In genomic region chr16:57264950-57265371, GRCh38 we compare ENCODE assay signal across 16 cellular contexts. TPM values are rescaled to one million over a fixed set of nuclear protein-coding genes. Genes with fewer than 3 reads are reported as not detected.
A peak's percentile ranks its signal among the peaks of the same experiment; 100 is the strongest.
DNase-seq lines count a peak whose midpoint lies in the region; ATAC-seq and TF ChIP-seq lines count a peak whose summit lies in the region.
"Had no signal": no experiment of that assay in that cellular context is flagged by ENCODE, and none has a peak within 500 bp of the region (broad histone marks: within the 10 kb centered on the region; RNA-seq: fewer than 3 reads in every experiment).

No MANE protein-coding gene starts in this region.

- BruUV-seq in A673 (replicated peaks; lab: Mats Ljungman, UMichigan) = no TSS peak

- no peaks in the 10 kb centered on the region for H3K79me1 ChIP-seq in mesenchymal stem cell (replicated peaks; ENCODE audit: low read length, poor library complexity, severe bottlenecking)

- no peak overlapping the region for H4K91ac ChIP-seq in mesenchymal stem cell (ENCODE audit: low read length)

- H3K23ac ChIP-seq in mesenchymal stem cell (ENCODE audit: low read length in 2 of 2) = no peak overlapping the region

- no peak overlapping the region for H2AFZ ChIP-seq in mesenchymal stem cell (ENCODE audit: low read depth, low read length)
- H2AFZ ChIP-seq: GM23248 had no signal

- no peak overlapping the region for H3K4ac ChIP-seq in mesenchymal stem cell (ENCODE audit: low read depth in 1 of 2, low read length in 2 of 2)

- no peak overlapping the region for H3K4me2 ChIP-seq in mesenchymal stem cell (ENCODE audit: low read length, poor library complexity, severe bottlenecking)

- H3K18ac ChIP-seq in mesenchymal stem cell (ENCODE audit: low read depth in 1 of 2, low read length in 2 of 2) = no peak overlapping the region

- peak overlapping the region in 1 of 2 experiments; percentile 79 for H3K14ac ChIP-seq in mesenchymal stem cell (ENCODE audit: low read length in 2 of 2)

- peak; percentile 6 for DNase-seq in activated CD4-positive, alpha-beta T cell treated with anti-CD3 and anti-CD28 coated beads, Interleukin-2, amount 50 U/mL, for 1 hour
- no peak for DNase-seq in activated CD4-positive, alpha-beta T cell treated with anti-CD3 and anti-CD28 coated beads for 4 hours
- no peak for DNase-seq in mesenchymal stem cell
- peak; percentile 72 for DNase-seq in transverse colon
- DNase-seq in A673 (ENCODE audit: low spot score) = no peak
- DNase-seq in putamen (ENCODE audit: low spot score) = no peak
- DNase-seq: activated CD4-positive, alpha-beta T cell treated with anti-CD3 and anti-CD28 coated beads, Interleukin-2, amount 50 U/mL, for 48 hours; activated gamma-delta T cell treated with Interleukin-2 at 50 U/mL for 16 hours; DMS53; GM23248; naive B cell had no signal

- H2BK5ac ChIP-seq in mesenchymal stem cell (ENCODE audit: low read depth, low read length, poor library complexity, severe bottlenecking) = no peak overlapping the region

- H3K4me1 ChIP-seq in mesenchymal stem cell (ENCODE audit: control insufficient read depth, insufficient read depth, low read depth, low read length) (peaks cover 24% of the 10 kb centered on the region), transverse colon (peaks cover 8 to 50% (median 29%) of the 10 kb centered on the region in 4 donors), A673 (ENCODE audit: insufficient read depth, low read length, poor library complexity, severe bottlenecking) (peaks cover 8% of the 10 kb centered on the region)

- 92% methylated on average over 10 of the region's 11 CpGs for WGBS in mesenchymal stem cell
- WGBS in transverse colon (ENCODE audit: low coverage in 1 of 2), 2 donors = 40 to 44% methylated on average over 1 to 11 of the region's 11 CpGs

- peak; percentile 23 for TF ChIP-seq POLR2A in transverse colon (IDR thresholded peaks at IDR 0.05)

- peak overlapping the region; percentile 76 for H2AK5ac ChIP-seq in mesenchymal stem cell (ENCODE audit: low read length, severe bottlenecking)

- no peak overlapping the region for H2BK15ac ChIP-seq in mesenchymal stem cell (ENCODE audit: low read depth, poor library complexity, severe bottlenecking)

- intact Hi-C loops in transverse colon (cut with DNase I; ENCODE audit: low total_unique reads) (no loop called here), A673 (cut with micrococcal nuclease; ENCODE audit: unreplicated experiment) (no loop called here)

- H2BK120ac ChIP-seq in mesenchymal stem cell (ENCODE audit: low read depth, low read length) = no peak overlapping the region

- H2BK12ac ChIP-seq in mesenchymal stem cell (ENCODE audit: low read length in 2 of 2) = no peak overlapping the region

- H3K36me3 ChIP-seq in mesenchymal stem cell (ENCODE audit: control insufficient read depth in 1 of 2, insufficient read depth in 2 of 2, low read depth in 1 of 2, low read length in 2 of 2) = no peaks in the 10 kb centered on the region
- no peaks in the 10 kb centered on the region for H3K36me3 ChIP-seq in transverse colon
- no peaks in the 10 kb centered on the region for H3K36me3 ChIP-seq in A673 (ENCODE audit: insufficient read depth, low read length, poor library complexity, severe bottlenecking)
- H3K36me3 ChIP-seq: cardiac muscle cell, tibial artery had no signal

- no peak for ATAC-seq in GM21515 (IDR thresholded peaks at IDR 0.05; ENCODE audit: unreplicated experiment)
- ATAC-seq: sciatic nerve had no signal

- no peak overlapping the region for H3K4me3 ChIP-seq in mesenchymal stem cell (ENCODE audit: insufficient read depth in 1 of 2, low read depth in 1 of 2, low read length in 2 of 2)
- no peak overlapping the region for H3K4me3 ChIP-seq in transverse colon
- no peak overlapping the region for H3K4me3 ChIP-seq in A673 (ENCODE audit: low read depth, low read length, poor library complexity, severe bottlenecking)
- H3K4me3 ChIP-seq: cardiac muscle cell, GM23248, tibial artery had no signal

- TF ChIP-seq EP300 in transverse colon (IDR thresholded peaks at IDR 0.05; ENCODE audit: low read depth) = no peak

- no peak overlapping the region for H3K9ac ChIP-seq in mesenchymal stem cell (ENCODE audit: low read length)
- H3K9ac ChIP-seq: GM23248 had no signal

- no peak overlapping the region for H4K8ac ChIP-seq in mesenchymal stem cell (ENCODE audit: low read length)

- in situ Hi-C loops in transverse colon (cut with MboI; ENCODE audit: low pct_ligation_motif_present in 1 of 4, low pct_unique_long_range_greater_than_20kb in 1 of 4, low sequenced_read_pairs in 3 of 4) = no loop called here

- peaks cover 0 to 17% of the 10 kb centered on the region in 2 experiments for H3K27me3 ChIP-seq in mesenchymal stem cell (ENCODE audit: control insufficient read depth in 1 of 2, insufficient read depth in 1 of 2, low read length in 2 of 2)
- H3K27me3 ChIP-seq in transverse colon = no peaks in the 10 kb centered on the region
- H3K27me3 ChIP-seq in A673 (replicated peaks; ENCODE audit: insufficient read depth, low read depth, low read length, poor library complexity) = no peaks in the 10 kb centered on the region
- H3K27me3 ChIP-seq: cardiac muscle cell, tibial artery had no signal

- CTCF ChIA-PET in A673 (lab: Charles Lee) = no interaction called here

- peak overlapping the region; percentile 69 for H3K27ac ChIP-seq in cingulate gyrus (ENCODE audit: low read depth, low read length)
- no peak overlapping the region for H3K27ac ChIP-seq in mesenchymal stem cell (ENCODE audit: low read length, poor library complexity, severe bottlenecking)
- peak overlapping the region; percentile 57 to 75 (median 72) for H3K27ac ChIP-seq in transverse colon
- no peak overlapping the region for H3K27ac ChIP-seq in A673 (ENCODE audit: low read depth, low read length, poor library complexity, severe bottlenecking)
- H3K27ac ChIP-seq: cardiac muscle cell, GM23248, tibial artery had no signal

- H3K9me3 ChIP-seq in mesenchymal stem cell (ENCODE audit: control insufficient read depth, low read length) (no peaks in the 10 kb centered on the region), transverse colon (no peaks in the 10 kb centered on the region), A673 (ENCODE audit: low read depth, low read length, poor library complexity, severe bottlenecking) (no peaks in the 10 kb centered on the region)
- H3K9me3 ChIP-seq: tibial artery had no signal

- POLR2A ChIA-PET in A673 (lab: Charles Lee; ENCODE audit: low non-redundant PET) = no interaction called here

- TF ChIP-seq CTCF in transverse colon (IDR thresholded peaks at IDR 0.05) = no peak
- TF ChIP-seq CTCF in A673 (conservative IDR thresholded peaks at IDR 0.05; ENCODE audit: low read depth, low read length) = no peak

RNA-seq across cellular contexts. Expression of gene PLLP, which starts 19.5 kb away (rescaled TPM):
- polyA plus RNA-seq in mesenchymal stem cell (2013, experiment 1 of 2) = 0.11 TPM
- 0.03 TPM for polyA plus RNA-seq in mesenchymal stem cell (2013, experiment 2 of 2)
- total RNA-seq in transverse colon (10 to 100 TPM in 2 of 4 donors, 1 to 10 TPM in 2; 4.4 to 13.5 (median 9.6) TPM), A673 (2021) (1.1 and 1.5 TPM in 2 replicates)
- total RNA-seq: GM23248 had no signal

RNA-seq across cellular contexts. Expression of gene ARL2BP, which starts 19.9 kb away (rescaled TPM):
- 81.6 TPM for polyA plus RNA-seq in mesenchymal stem cell (2013, experiment 1 of 2)
- 83.7 TPM for polyA plus RNA-seq in mesenchymal stem cell (2013, experiment 2 of 2)
- total RNA-seq in transverse colon = 10 to 100 TPM; 10.3 to 39.6 (median 36.5) TPM
- 33.1 and 35.1 TPM in 2 replicates for total RNA-seq in A673 (2021)

Comparison
In these comparisons a context has a peak if more than half of its experiments do, and no peak if none do; other contexts are left out.
1. DNase-seq: peak in activated CD4-positive, alpha-beta T cell treated with anti-CD3 and anti-CD28 coated beads, Interleukin-2, amount 50 U/mL, for 1 hour (single experiment) and transverse colon (single experiment); none in activated CD4-positive, alpha-beta T cell treated with anti-CD3 and anti-CD28 coated beads for 4 hours (0 of 2), mesenchymal stem cell (single experiment), A673 (single experiment) and putamen (single experiment).
2. H3K27ac ChIP-seq: peak in cingulate gyrus (single experiment) and transverse colon (4 of 4); none in mesenchymal stem cell (single experiment) and A673 (single experiment).